2 cellular contexts compared by ENCODE assay signal in genomic region chr3:138521445-138521844, GRCh38.
DNase-seq lines count a peak whose midpoint lies in the region; ATAC-seq, FAIRE-seq and TF ChIP-seq lines count a peak whose summit lies in the region.
"Not testable (repeated sequence)": the region's sequence is repeated elsewhere in the genome, so short reads cannot be mapped to it uniquely, and the experiment has no call there.

No MANE protein-coding gene starts in this region.

- ATAC-seq in left cardiac atrium, result not testable (repeated sequence)

- DNase-seq in left cardiac atrium (peak; percentile 18), kidney (peak; percentile 68)

- H3K4me1 ChIP-seq in kidney (ENCODE audit: control insufficient read depth in 1 of 2, insufficient read depth in 1 of 2, low read depth in 1 of 2, low read length in 2 of 2), result not testable (repeated sequence)

- not testable (repeated sequence) for TF ChIP-seq CTCF in kidney (IDR thresholded peaks at IDR 0.05; ENCODE audit: borderline replicate concordance, extremely low read depth, insufficient read depth)

- intact Hi-C loops in left cardiac atrium (cut with DNase I); kidney (cut with DNase I): not testable (repeated sequence)

- H3K9ac ChIP-seq in kidney (ENCODE audit: low read length in 2 of 2), result not testable (repeated sequence)

- not testable (repeated sequence) for H3K27ac ChIP-seq in kidney (ENCODE audit: low read depth in 2 of 2, low read length in 2 of 2)

- not testable (repeated sequence) for H3K36me3 ChIP-seq in kidney (ENCODE audit: control insufficient read depth in 1 of 2, insufficient read depth in 2 of 2, low read length in 2 of 2)

- not testable (repeated sequence) for H3K9me3 ChIP-seq in kidney (ENCODE audit: control insufficient read depth in 1 of 2, low read length in 2 of 2)

- not testable (repeated sequence) for FAIRE-seq in kidney (lab: Jason Lieb, UNC)

- not testable (repeated sequence) for H3K4me3 ChIP-seq in kidney (ENCODE audit: low read length in 2 of 2)
